8 cellular contexts compared by ENCODE assay signal in the genomic region with DNA sequence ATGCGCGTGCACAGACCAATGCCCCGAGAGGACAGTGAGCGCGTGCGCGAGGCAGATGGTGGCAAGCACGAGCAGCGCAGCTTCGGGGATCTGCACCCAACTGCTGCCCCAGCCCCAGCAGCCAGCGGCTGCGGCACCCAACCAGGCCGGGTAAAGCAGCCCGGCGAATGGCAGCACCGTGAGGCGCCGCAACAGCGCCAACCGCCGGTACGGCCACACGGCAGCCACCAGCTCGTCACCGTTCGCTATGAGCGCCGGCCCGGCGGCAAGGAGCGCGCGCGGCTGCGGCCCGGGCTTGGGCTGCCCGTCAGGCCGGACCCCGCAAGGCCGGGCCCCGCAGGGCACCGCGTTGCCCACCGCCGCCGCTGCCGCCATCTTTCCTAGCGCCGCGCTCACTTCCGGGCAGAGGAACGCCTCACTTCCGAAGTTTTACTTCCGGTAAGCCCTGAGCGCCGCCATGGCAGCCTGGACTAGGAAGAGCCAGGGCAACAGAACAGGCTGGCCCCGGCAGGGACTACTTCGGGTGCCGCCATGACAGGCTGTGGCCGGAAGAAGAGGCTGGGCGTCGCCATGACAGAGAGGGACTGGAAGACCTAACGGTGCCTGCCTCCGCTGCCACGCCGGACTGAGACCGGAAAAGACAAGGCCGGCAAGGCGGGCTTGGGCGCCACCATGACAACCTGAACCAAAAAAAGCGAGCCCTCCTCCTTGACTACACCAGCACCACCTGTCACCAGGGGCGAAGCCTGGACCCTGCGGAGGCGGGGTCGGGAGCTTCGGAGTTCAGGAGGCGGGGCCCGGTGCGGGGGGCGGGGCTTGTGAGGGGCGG. TPM values are rescaled to one million over a fixed set of nuclear protein-coding genes. Genes with fewer than 3 reads are reported as not detected.
DNase-seq lines count a peak whose midpoint lies in the region; ATAC-seq, FAIRE-seq and TF ChIP-seq lines count a peak whose summit lies in the region.

A gene (minus strand): TSS at position 385 of the 829 bp plus-strand sequence. CDS start 10 bp downstream, at position 375.

- H3K36me3 ChIP-seq in adipocyte (ENCODE audit: control insufficient read depth, insufficient read depth, low read length, severe bottlenecking) = peaks cover 11% of the 10 kb centered on the region

- peak; percentile 81 for TF ChIP-seq POLR2A in GM12891 (IDR thresholded peaks at IDR 0.05; ENCODE audit: low read depth, low read length)

- peak within 1 kb of the TSS; percentile 96 for H3K27ac Mint-ChIP-seq in type B pancreatic cell

- ATAC-seq in HG02840 (IDR thresholded peaks at IDR 0.05; ENCODE audit: low FRiP score, unreplicated experiment) = peak; percentile 73

- no peaks in the 10 kb centered on the region for H3K9me3 ChIP-seq in adipocyte (ENCODE audit: control insufficient read depth, low read length)

- H3K27me3 Mint-ChIP-seq in type B pancreatic cell = no peaks in the 10 kb centered on the region

- peak; percentile 75 for DNase-seq in GM12891 (ENCODE audit: insufficient read length, low spot score)
- peak; percentile 94 for DNase-seq in NCI-H1436 (lab: John Stamatoyannopoulos, UW)
- peak; percentile 87 for DNase-seq in T follicular helper cell (ENCODE audit: low read depth)
- peak; percentile 97 for DNase-seq in adipocyte (ENCODE audit: low read depth)
- peak; percentile 98 for DNase-seq in cardiac septum (ENCODE audit: low spot score)
- peak; percentile 98 for DNase-seq in pons (ENCODE audit: low spot score)
- DNase-seq in type B pancreatic cell (ENCODE audit: extremely low spot score, unreplicated experiment) = peak; percentile 95

- no peaks in the 10 kb centered on the region for H3K9me3 Mint-ChIP-seq in type B pancreatic cell

- no peaks in the 10 kb centered on the region for H3K27me3 ChIP-seq in adipocyte (replicated peaks; ENCODE audit: control insufficient read depth, insufficient read depth, low read length)

- intact Hi-C loops in cardiac septum (cut with DNase I) = loop anchor here (5.0 to 10.0 kb wide), 3 partner anchors 114 to 241 kb away; a partner anchor contains a TSS

- peaks cover 23% of the 10 kb centered on the region for H3K4me1 ChIP-seq in adipocyte (ENCODE audit: control insufficient read depth, insufficient read depth, low read length)

- TF ChIP-seq CTCF in type B pancreatic cell (conservative IDR thresholded peaks at IDR 0.05) = peak; percentile 39

- H3K36me3 Mint-ChIP-seq in type B pancreatic cell = peaks cover under 1% of the 10 kb centered on the region

- peak within 1 kb of the TSS; percentile 99 for H3K9ac ChIP-seq in adipocyte (ENCODE audit: low read length)

- FAIRE-seq in GM12891 (lab: Jason Lieb, UNC) = peak; percentile 96

- peaks cover 24% of the 10 kb centered on the region for H3K4me1 Mint-ChIP-seq in type B pancreatic cell (ENCODE audit: unreplicated experiment)

- H3K4me3 ChIP-seq in adipocyte (ENCODE audit: low read length) = peak within 1 kb of the TSS; percentile 94

- H3K4me3 Mint-ChIP-seq in type B pancreatic cell = peak within 1 kb of the TSS; percentile 97

TF ChIP-seq in GM12891, 5 proteins besides CTCF, POLR2A, EP300 and RAD21:
- TF ChIP-seq TAF1 (IDR thresholded peaks at IDR 0.05; ENCODE audit: low read depth, low read length) (peak; percentile 94), POU2F2 (IDR thresholded peaks at IDR 0.05; ENCODE audit: low read depth, low read length) (peak; percentile 62), PAX5 (IDR thresholded peaks at IDR 0.05; ENCODE audit: insufficient read depth, low read length, severe bottlenecking) (no peak), POLR2AphosphoS5 (IDR thresholded peaks at IDR 0.05; ENCODE audit: low read depth, low read length) (0 out of 2 replicates have a peak, but pooled peaks have one; percentile 39), SPI1 (IDR thresholded peaks at IDR 0.05; ENCODE audit: low read depth, low read length) (0 out of 2 replicates have a peak, but pooled peaks have one; percentile 9)

RNA-seq across cellular contexts. Expression of the gene that starts here (rescaled TPM):
- 35.8 TPM for polyA plus RNA-seq in GM12891 (2012; ENCODE audit: low read depth, missing spikeins)
- total RNA-seq in cardiac septum = 20.1 TPM
- 80.8 and 85.7 TPM in 2 replicates for total RNA-seq in type B pancreatic cell (ENCODE audit: low replicate concordance)

Comparison
In these comparisons a context has a peak if more than half of its experiments do, and no peak if none do; other contexts are left out.
1. Peak in every context shown above with its lines: DNase-seq, ATAC-seq and H3K4me3 ChIP-seq.